In genomic region chr15:98952381-98952803, GRCh38 we compare ENCODE assay signal across 8 cellular contexts. TPM values are rescaled to one million over a fixed set of nuclear protein-coding genes. Genes with fewer than 3 reads are reported as not detected.
DNase-seq lines count a peak whose midpoint lies in the region; ATAC-seq and TF ChIP-seq lines count a peak whose summit lies in the region.

No MANE protein-coding gene starts in this region.

- peak overlapping the region; percentile 87 to 92 for H3K27ac ChIP-seq in breast epithelium
- H3K27ac ChIP-seq in testis = peak overlapping the region; percentile 3 to 39
- H3K27ac ChIP-seq in substantia nigra (ENCODE audit: low read depth, low read length, poor library complexity, severe bottlenecking) = no peak overlapping the region

- no peaks in the 10 kb centered on the region for H3K27me3 Mint-ChIP-seq in MCF 10A (ENCODE audit: insufficient read depth, unreplicated experiment)
- H3K27me3 Mint-ChIP-seq in activated naive CD8-positive, alpha-beta T cell treated with anti-CD3 and anti-CD28 coated beads, Interleukin-2, amount 10 ng/mL, durations not matched to agents 7 days and 5 days = no peaks in the 10 kb centered on the region

- CTCF ChIA-PET in MCF 10A (lab: Yijun Ruan, JAX) = interaction anchor here (0.5 to 0.9 kb wide), 3 partner anchors 12 to 255 kb away, joined by 3 to 4 read pairs (median 3); no protein-coding TSS in a partner anchor

- no peak overlapping the region for H3K4me3 Mint-ChIP-seq in MCF 10A (ENCODE audit: unreplicated experiment)
- H3K4me3 Mint-ChIP-seq in activated naive CD8-positive, alpha-beta T cell treated with anti-CD3 and anti-CD28 coated beads, Interleukin-2, amount 10 ng/mL, durations not matched to agents 7 days and 5 days = peak overlapping the region; percentile 47

- no peak overlapping the region for H3K4me3 ChIP-seq in breast epithelium
- H3K4me3 ChIP-seq in testis = no peak overlapping the region

- H3K4me1 ChIP-seq in breast epithelium (peaks cover 0 to 3% of the 10 kb centered on the region in 2 donors), testis (peaks cover 24% of the 10 kb centered on the region)

- POLR2A ChIA-PET in MCF 10A (lab: Yijun Ruan, JAX) = no interaction called here
- POLR2A ChIA-PET in activated naive CD8-positive, alpha-beta T cell treated with anti-CD3 and anti-CD28 coated beads, Interleukin-2, amount 10 ng/mL, durations not matched to agents 7 days and 5 days (lab: Charles Lee) = no interaction called here

- H3K27me3 ChIP-seq in breast epithelium (no peaks in the 10 kb centered on the region), testis (no peaks in the 10 kb centered on the region)

- H3K36me3 ChIP-seq in breast epithelium (peaks cover 4% of the 10 kb centered on the region), testis (ENCODE audit: low read depth, missing control alignments) (no peaks in the 10 kb centered on the region)

- H3K27ac Mint-ChIP-seq in MCF 10A (ENCODE audit: low read depth, unreplicated experiment) = no peak overlapping the region
- H3K27ac Mint-ChIP-seq in activated naive CD8-positive, alpha-beta T cell treated with anti-CD3 and anti-CD28 coated beads, Interleukin-2, amount 10 ng/mL, durations not matched to agents 7 days and 5 days = peak overlapping the region; percentile 64

- no TSS peak for BruUV-seq in MCF 10A (replicated peaks; lab: Mats Ljungman, UMichigan)

- WGBS in testis, 2 donors = 68 to 83% methylated on average over 6 of the region's 6 CpGs

- no peaks in the 10 kb centered on the region for H3K9me3 ChIP-seq in breast epithelium
- H3K9me3 ChIP-seq in testis = no peaks in the 10 kb centered on the region

- no peaks in the 10 kb centered on the region for H3K4me1 Mint-ChIP-seq in MCF 10A (ENCODE audit: insufficient read depth, unreplicated experiment)
- peaks cover 21% of the 10 kb centered on the region for H3K4me1 Mint-ChIP-seq in activated naive CD8-positive, alpha-beta T cell treated with anti-CD3 and anti-CD28 coated beads, Interleukin-2, amount 10 ng/mL, durations not matched to agents 7 days and 5 days

- peaks cover 70% of the 10 kb centered on the region for H3K36me3 Mint-ChIP-seq in MCF 10A (ENCODE audit: insufficient read depth, unreplicated experiment)
- H3K36me3 Mint-ChIP-seq in activated naive CD8-positive, alpha-beta T cell treated with anti-CD3 and anti-CD28 coated beads, Interleukin-2, amount 10 ng/mL, durations not matched to agents 7 days and 5 days = peaks cover 5% of the 10 kb centered on the region

- H3K9me3 Mint-ChIP-seq in MCF 10A (ENCODE audit: unreplicated experiment) = no peaks in the 10 kb centered on the region
- H3K9me3 Mint-ChIP-seq in activated naive CD8-positive, alpha-beta T cell treated with anti-CD3 and anti-CD28 coated beads, Interleukin-2, amount 10 ng/mL, durations not matched to agents 7 days and 5 days = no peaks in the 10 kb centered on the region

- TF ChIP-seq CTCF in breast epithelium (IDR thresholded peaks at IDR 0.05) (no peak), MCF 10A (IDR thresholded peaks at IDR 0.05; ENCODE audit: unreplicated experiment) (no peak), testis (IDR thresholded peaks at IDR 0.05) (no peak)

- no peak for DNase-seq in breast epithelium (ENCODE audit: low spot score in 2 of 2)
- DNase-seq in MCF 10A (ENCODE audit: unreplicated experiment) = no peak
- no peak for DNase-seq in activated naive CD8-positive, alpha-beta T cell treated with anti-CD3 and anti-CD28 coated beads, Interleukin-2, amount 10 ng/mL, durations not matched to agents 7 days and 5 days
- no peak for DNase-seq in testis
- DNase-seq in substantia nigra (lab: John Stamatoyannopoulos, UW) = no peak
- no peak for DNase-seq in left colon
- DNase-seq in cerebellar cortex (ENCODE audit: low spot score) = no peak

- TF ChIP-seq POLR2A in breast epithelium (IDR thresholded peaks at IDR 0.05) (no peak), testis (IDR thresholded peaks at IDR 0.05) (no peak)

- peak; percentile 94 for ATAC-seq in HG03060 (IDR thresholded peaks at IDR 0.05; ENCODE audit: low read depth, unreplicated experiment)
- peak; percentile 41 for ATAC-seq in activated naive CD8-positive, alpha-beta T cell treated with anti-CD3 and anti-CD28 coated beads, Interleukin-2, amount 10 ng/mL, durations not matched to agents 7 days and 5 days (ENCODE audit: low read depth)
- ATAC-seq in left colon = no peak

- intact Hi-C loops in breast epithelium (cut with DNase I; ENCODE audit: low total_unique reads) = no loop called here
- intact Hi-C loops in MCF 10A (cut with micrococcal nuclease) = no loop called here
- intact Hi-C loops in testis (cut with DNase I; ENCODE audit: low total_unique reads) = no loop called here
- intact Hi-C loops in left colon (cut with DNase I, micrococcal nuclease) = no loop called here

RNA-seq across cellular contexts. Expression of gene PGPEP1L, which starts 55.2 kb away (rescaled TPM):
- not detected for total RNA-seq in breast epithelium
- total RNA-seq in MCF 10A (2022) = not detected in 2 replicates
- total RNA-seq in activated naive CD8-positive, alpha-beta T cell treated with anti-CD3 and anti-CD28 coated beads, Interleukin-2, amount 10 ng/mL, durations not matched to agents 7 days and 5 days = not detected
- 1 to 10 TPM; 3.6 to 4.3 TPM for total RNA-seq in testis
- polyA plus RNA-seq in testis (ENCODE audit: insufficient read depth, low read depth, low replicate concordance) = 3.0 TPM
- not detected for total RNA-seq in left colon
